Comparison of ENCODE assay signal across 8 cellular contexts in the genomic region with DNA sequence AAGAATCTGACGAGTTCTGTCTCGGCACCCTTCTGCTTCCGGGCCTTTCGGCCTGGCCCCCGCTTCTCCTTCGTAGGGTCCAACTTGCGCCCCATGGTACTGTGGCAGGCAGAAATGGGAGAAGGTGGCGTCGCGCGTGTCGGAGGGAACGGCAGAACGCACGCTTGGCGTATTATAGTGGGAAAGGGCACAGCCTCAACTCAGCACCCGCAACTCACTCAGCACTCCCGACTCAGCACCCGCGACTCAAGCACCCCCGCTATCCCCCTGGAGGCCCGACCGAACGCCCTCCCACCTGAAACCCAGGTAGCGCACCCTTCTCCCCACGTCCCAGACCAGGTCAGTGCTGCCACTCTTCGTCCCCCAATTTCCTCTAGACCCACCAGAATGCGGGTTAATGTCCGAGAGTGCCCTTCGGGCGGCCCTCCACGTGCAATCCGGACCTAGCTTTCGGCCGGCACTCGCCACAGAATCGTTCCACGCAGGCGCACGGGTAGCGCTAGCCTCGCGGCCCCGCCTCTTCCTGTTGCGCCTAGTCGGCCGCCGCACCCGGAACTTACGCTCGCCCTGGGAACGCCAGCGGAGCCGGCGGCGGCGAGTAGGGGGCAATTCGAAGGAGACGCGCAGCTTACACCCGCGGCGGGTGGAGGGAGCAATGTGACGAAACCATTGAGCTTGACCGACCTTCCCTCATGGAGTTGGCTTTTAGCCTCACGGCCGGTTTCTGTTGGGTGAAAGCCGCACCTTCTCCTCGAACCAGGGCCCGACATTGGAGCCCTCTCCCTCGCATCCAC.
A peak's percentile ranks its signal among the peaks of the same experiment; 100 is the strongest.
DNase-seq lines count a peak whose midpoint lies in the region; ATAC-seq and TF ChIP-seq lines count a peak whose summit lies in the region.

Gene NOP2, minus strand, starts transcription at position 468 of the 794 bp plus-strand sequence. Its CDS starts 373 bp downstream, at position 95.

- POLR2A ChIA-PET in AG04449 (lab: Yijun Ruan, JAX), result interaction anchor here (0.6 to 2.0 kb wide), 8 partner anchors 11 to 122 kb away, joined by 3 to 8 read pairs (median 4); partner anchors contain the start of genes GAPDH, VAMP1 and ZNF384

- CTCF ChIA-PET in AG04449 (lab: Yijun Ruan, JAX), result interaction anchor here (0.6 to 13.1 kb wide), 7 partner anchors 8 to 144 kb away, joined by 3 to 203 read pairs (median 4); partner anchors contain the start of gene IFFO1

- H3K4me3 ChIP-seq in AG04449 (ENCODE audit: low read depth, low read length), result peak within 1 kb of the TSS; percentile 98

- DNase-seq in AG04449 (ENCODE audit: low read depth, low spot score), result no peak
- DNase-seq in NCI-H345 treated with DMSO at 0.1 percent for 48 hours (lab: John Stamatoyannopoulos, UW; ENCODE audit: unreplicated experiment), result peak; percentile 89
- DNase-seq in activated CD4-positive, CD25-positive, alpha-beta regulatory T cell (lab: John Stamatoyannopoulos, UW), result peak; percentile 72 to 79 (median 76)
- peak in 60 of 61 donors; percentile 38 to 90 (median 76) for DNase-seq in caudate nucleus (lab: John Stamatoyannopoulos, UW)
- DNase-seq in islet precursor cell, result peak; percentile 98
- DNase-seq in stimulated activated CD4-positive, alpha-beta T cell treated with anti-CD3 and anti-CD28 coated beads, Interleukin-12 subunit alpha, Interleukin-12 subunit beta, amount 100 ng/mL, for 4 hours, result peak; percentile 87

- ATAC-seq in GM18907 (IDR thresholded peaks at IDR 0.05; ENCODE audit: unreplicated experiment), result peak; percentile 73
- ATAC-seq in HG03175 (IDR thresholded peaks at IDR 0.05; ENCODE audit: unreplicated experiment), result peak; percentile 79

- no peak for TF ChIP-seq CTCF in AG04449 (IDR thresholded peaks at IDR 0.05; ENCODE audit: insufficient read depth, low read length, missing control alignments)

- H3K27ac ChIP-seq in caudate nucleus (ENCODE audit: low read depth, low read length), result peak within 1 kb of the TSS; percentile 83
